ENCODE assay signal across 1 cellular context in the genomic region with DNA sequence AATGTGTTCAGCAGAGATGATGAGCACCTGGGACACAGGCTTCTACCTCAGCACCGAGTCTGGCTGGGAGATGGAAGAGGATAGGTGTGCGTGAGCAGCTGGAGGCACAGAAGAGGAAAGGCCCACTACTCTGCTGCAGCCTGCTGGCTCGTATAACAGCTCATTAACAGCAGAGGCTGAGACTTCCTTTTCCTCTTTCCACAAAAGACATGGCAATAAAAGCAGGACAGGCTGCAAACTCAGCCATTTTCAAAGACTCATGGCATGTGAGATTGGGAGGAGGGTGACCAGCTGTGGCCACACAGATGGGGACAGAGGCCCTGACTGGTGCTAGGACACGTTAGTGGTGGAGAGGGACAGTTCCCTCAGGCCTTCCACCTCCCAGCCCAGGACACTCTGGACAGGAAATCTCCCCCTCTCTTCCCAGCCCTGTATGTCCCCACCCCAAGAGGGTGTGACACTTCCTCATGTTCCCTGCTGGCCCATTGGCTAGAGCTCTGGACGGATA.
TF ChIP-seq lines count a peak whose summit lies in the region.

No MANE protein-coding gene starts in this region.

TF ChIP-seq in HEK293, 187 proteins besides CTCF, POLR2A, EP300 and RAD21 (continued from another document):
- TF ChIP-seq ZNF488 (tag by site-specific recombination; IDR thresholded peaks at IDR 0.05) (no peak), ZSCAN30 (tag by site-specific recombination; IDR thresholded peaks at IDR 0.05) (no peak), ZNF585B (tag by site-specific recombination; IDR thresholded peaks at IDR 0.05) (no peak), FEZF1 (tag by site-specific recombination; IDR thresholded peaks at IDR 0.05) (peak; percentile 34; the same call in 1 of the 2 replicates), ZNF433 (tag by site-specific recombination; IDR thresholded peaks at IDR 0.05; ENCODE audit: low read depth) (no peak), ZNF391 (tag by site-specific recombination; IDR thresholded peaks at IDR 0.05; ENCODE audit: borderline replicate concordance, low read depth) (no peak), KLF16 (tag by site-specific recombination; IDR thresholded peaks at IDR 0.05) (no peak), ZNF610 (tag by site-specific recombination; IDR thresholded peaks at IDR 0.05; ENCODE audit: borderline replicate concordance) (no peak), ZNF121 (tag by site-specific recombination; IDR thresholded peaks at IDR 0.05) (no peak), ZNF16 (tag by site-specific recombination; IDR thresholded peaks at IDR 0.05; ENCODE audit: low read depth) (no peak), MEIS1 (CRISPR knock-in tag; IDR thresholded peaks at IDR 0.05; ENCODE audit: borderline replicate concordance) (no peak), ZNF133 (tag by site-specific recombination; IDR thresholded peaks at IDR 0.05) (no peak)
- TF ChIP-seq, protein P1, sequence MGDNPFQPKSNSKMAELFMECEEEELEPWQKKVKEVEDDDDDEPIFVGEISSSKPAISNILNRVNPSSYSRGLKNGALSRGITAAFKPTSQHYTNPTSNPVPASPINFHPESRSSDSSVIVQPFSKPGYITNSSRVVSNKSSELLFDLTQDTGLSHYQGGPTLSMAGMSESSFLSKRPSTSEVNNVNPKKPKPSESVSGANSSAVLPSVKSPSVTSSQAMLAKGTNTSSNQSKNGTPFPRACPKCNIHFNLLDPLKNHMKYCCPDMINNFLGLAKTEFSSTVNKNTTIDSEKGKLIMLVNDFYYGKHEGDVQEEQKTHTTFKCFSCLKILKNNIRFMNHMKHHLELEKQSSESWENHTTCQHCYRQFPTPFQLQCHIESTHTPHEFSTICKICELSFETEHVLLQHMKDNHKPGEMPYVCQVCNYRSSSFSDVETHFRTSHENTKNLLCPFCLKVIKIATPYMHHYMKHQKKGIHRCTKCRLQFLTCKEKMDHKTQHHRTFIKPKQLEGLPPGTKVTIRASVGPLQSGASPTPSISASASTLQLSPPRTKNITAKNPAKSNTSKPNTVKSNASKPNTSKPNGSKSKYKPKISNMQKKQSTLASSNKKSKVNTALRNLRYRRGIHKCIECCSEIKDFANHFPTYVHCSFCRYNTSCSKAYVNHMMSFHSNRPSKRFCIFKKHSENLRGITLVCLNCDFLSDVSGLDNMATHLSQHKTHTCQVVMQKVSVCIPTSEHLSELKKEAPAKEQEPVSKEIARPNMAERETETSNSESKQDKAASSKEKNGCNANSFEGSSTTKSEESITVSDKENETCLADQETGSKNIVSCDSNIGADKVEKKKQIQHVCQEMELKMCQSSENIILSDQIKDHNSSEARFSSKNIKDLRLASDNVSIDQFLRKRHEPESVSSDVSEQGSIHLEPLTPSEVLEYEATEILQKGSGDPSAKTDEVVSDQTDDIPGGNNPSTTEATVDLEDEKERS (tag by site-specific recombination; IDR thresholded peaks at IDR 0.05): no peak
- TF ChIP-seq, protein P2, sequence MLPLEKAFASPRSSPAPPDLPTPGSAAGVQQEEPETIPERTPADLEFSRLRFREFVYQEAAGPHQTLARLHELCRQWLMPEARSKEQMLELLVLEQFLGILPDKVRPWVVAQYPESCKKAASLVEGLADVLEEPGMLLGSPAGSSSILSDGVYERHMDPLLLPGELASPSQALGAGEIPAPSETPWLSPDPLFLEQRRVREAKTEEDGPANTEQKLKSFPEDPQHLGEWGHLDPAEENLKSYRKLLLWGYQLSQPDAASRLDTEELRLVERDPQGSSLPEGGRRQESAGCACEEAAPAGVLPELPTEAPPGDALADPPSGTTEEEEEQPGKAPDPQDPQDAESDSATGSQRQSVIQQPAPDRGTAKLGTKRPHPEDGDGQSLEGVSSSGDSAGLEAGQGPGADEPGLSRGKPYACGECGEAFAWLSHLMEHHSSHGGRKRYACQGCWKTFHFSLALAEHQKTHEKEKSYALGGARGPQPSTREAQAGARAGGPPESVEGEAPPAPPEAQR (tag by site-specific recombination; IDR thresholded peaks at IDR 0.05): no peak
- TF ChIP-seq, protein P3, sequence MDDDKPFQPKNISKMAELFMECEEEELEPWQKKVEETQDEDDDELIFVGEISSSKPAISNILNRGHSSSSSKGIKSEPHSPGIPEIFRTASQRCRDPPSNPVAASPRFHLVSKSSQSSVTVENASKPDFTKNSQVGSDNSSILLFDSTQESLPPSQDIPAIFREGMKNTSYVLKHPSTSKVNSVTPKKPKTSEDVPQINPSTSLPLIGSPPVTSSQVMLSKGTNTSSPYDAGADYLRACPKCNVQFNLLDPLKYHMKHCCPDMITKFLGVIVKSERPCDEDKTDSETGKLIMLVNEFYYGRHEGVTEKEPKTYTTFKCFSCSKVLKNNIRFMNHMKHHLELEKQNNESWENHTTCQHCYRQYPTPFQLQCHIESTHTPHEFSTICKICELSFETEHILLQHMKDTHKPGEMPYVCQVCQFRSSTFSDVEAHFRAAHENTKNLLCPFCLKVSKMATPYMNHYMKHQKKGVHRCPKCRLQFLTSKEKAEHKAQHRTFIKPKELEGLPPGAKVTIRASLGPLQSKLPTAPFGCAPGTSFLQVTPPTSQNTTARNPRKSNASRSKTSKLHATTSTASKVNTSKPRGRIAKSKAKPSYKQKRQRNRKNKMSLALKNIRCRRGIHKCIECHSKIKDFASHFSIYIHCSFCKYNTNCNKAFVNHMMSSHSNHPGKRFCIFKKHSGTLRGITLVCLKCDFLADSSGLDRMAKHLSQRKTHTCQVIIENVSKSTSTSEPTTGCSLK (tag by site-specific recombination; IDR thresholded peaks at IDR 0.05): no peak
